In the genomic region with DNA sequence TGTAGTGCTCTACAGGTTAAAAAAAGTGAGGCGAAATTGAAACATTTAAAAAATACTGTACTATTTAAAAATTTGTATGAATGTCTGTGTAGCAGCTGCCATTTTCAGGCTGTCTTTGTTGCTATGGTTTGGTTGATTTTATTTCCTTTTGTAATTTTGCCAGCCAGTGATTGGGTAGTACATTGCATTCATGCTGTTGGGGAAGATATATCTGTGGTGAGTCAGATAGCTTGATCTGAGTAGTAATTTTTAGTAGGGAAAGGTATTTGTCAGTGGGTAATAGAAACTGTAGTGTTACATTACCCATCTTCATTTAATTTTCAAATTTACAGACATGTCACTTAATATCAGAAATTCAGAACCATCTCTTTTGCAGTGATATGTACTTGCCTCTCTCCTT, we compare ENCODE assay signal across 17 cellular contexts. TPM values are rescaled to one million over a fixed set of nuclear protein-coding genes. Genes with fewer than 3 reads are reported as not detected.
DNase-seq lines count a peak whose midpoint lies in the region; ATAC-seq, FAIRE-seq and TF ChIP-seq lines count a peak whose summit lies in the region.
"Had no signal": no experiment of that assay in that cellular context is flagged by ENCODE, and none has a peak within 500 bp of the region (broad histone marks: within the 10 kb centered on the region; RNA-seq: fewer than 3 reads in every experiment).

No MANE protein-coding gene starts in this region.

- H3K23ac ChIP-seq in neuronal stem cell (ENCODE audit: low read depth, low read length, poor library complexity) = no peak overlapping the region

- FAIRE-seq in RCC 7860 (lab: Jason Lieb, UNC) = peak; percentile 71
- FAIRE-seq: kidney had no signal

- H3K9me3 ChIP-seq in osteoblast (ENCODE audit: low read depth, low read length) (no peaks in the 10 kb centered on the region), neuronal stem cell (replicated peaks in 1 of 2; ENCODE audit: control insufficient read depth in 2 of 2, insufficient read depth in 1 of 2, low read depth in 1 of 2, low read length in 2 of 2) (no peaks in the 10 kb centered on the region)
- H3K9me3 ChIP-seq: SJSA1, stomach had no signal

- H3K27me3 ChIP-seq in osteoblast (ENCODE audit: insufficient read depth, low read length) (no peaks in the 10 kb centered on the region), neuronal stem cell (ENCODE audit: control insufficient read depth in 3 of 3, insufficient read depth in 3 of 3, low read depth in 1 of 3, low read length in 3 of 3) (peaks cover 0 to 47% (median 0%) of the 10 kb centered on the region in 3 experiments)
- H3K27me3 ChIP-seq: SJSA1, stomach had no signal

- DNase-seq in EL (peak; percentile 56), RCC 7860 (ENCODE audit: low spot score) (peak; percentile 38), epithelial cell of esophagus (ENCODE audit: low read depth) (peak; percentile 80), osteoblast (ENCODE audit: insufficient read length, low spot score, missing footprints) (peak; percentile 66), HK-2 (ENCODE audit: unreplicated experiment) (no peak), neuronal stem cell (ENCODE audit: low spot score) (no peak), GF-D8 (lab: John Stamatoyannopoulos, UW) (no peak)
- DNase-seq: cortex of kidney, foreskin melanocyte, kidney, naive B cell, NCI-H1417, stomach had no signal

- H3K4me1 ChIP-seq in osteoblast (ENCODE audit: insufficient read depth, low read length) (peaks cover 11% of the 10 kb centered on the region), neuronal stem cell (ENCODE audit: control insufficient read depth in 2 of 2, insufficient read depth in 1 of 2, low read depth in 1 of 2, low read length in 2 of 2) (no peaks in the 10 kb centered on the region)
- H3K4me1 ChIP-seq: SJSA1 had no signal

- H3K4me3 ChIP-seq in epithelial cell of esophagus (ENCODE audit: low read length) (no peak overlapping the region), osteoblast (ENCODE audit: insufficient read depth, low read length) (no peak overlapping the region), neuronal stem cell (ENCODE audit: low read length in 2 of 2) (no peak overlapping the region)
- H3K4me3 ChIP-seq: SJSA1, stomach had no signal

- H3K27ac ChIP-seq in osteoblast (ENCODE audit: low read depth, low read length) (no peak overlapping the region), neuronal stem cell (replicated peaks; ENCODE audit: low read length) (no peak overlapping the region)
- H3K27ac ChIP-seq: SJSA1, stomach had no signal

- H4K91ac ChIP-seq in neuronal stem cell (ENCODE audit: low read depth, low read length, poor library complexity) = no peak overlapping the region

- no CpG with 5 or more reads among the region's 1 CpG for WGBS in neuronal stem cell (ENCODE audit: extremely low coverage in 2 of 2, insufficient read length in 2 of 2, insufficient replicate concordance in 1 of 2), 2 donors

- no peak overlapping the region for H3K9ac ChIP-seq in neuronal stem cell (ENCODE audit: low read depth, low read length, poor library complexity)

- H2AK5ac ChIP-seq in neuronal stem cell (ENCODE audit: low read depth, low read length) = no peak overlapping the region

- H3K4me2 ChIP-seq in osteoblast (ENCODE audit: insufficient read depth, low read length) (peak overlapping the region; percentile 13), neuronal stem cell (ENCODE audit: insufficient read depth, low read length, poor library complexity, severe bottlenecking) (no peak overlapping the region)

- no peak for ATAC-seq in HG02852 (IDR thresholded peaks at IDR 0.05; ENCODE audit: unreplicated experiment)
- ATAC-seq: activated naive CD4-positive, alpha-beta T cell treated with anti-CD3 and anti-CD28 coated beads, Interleukin-2, amount 50 U/mL, for 72 hours; sciatic nerve had no signal

- H2BK12ac ChIP-seq in neuronal stem cell (ENCODE audit: low read length) = no peak overlapping the region

- H3K18ac ChIP-seq in neuronal stem cell (ENCODE audit: low read length) = no peak overlapping the region

- no peaks in the 10 kb centered on the region for H4K20me1 ChIP-seq in osteoblast (ENCODE audit: insufficient read depth, low read length)

- H2AFZ ChIP-seq in osteoblast (ENCODE audit: low read length) (no peak overlapping the region), neuronal stem cell (ENCODE audit: low read length) (no peak overlapping the region)

- H3K36me3 ChIP-seq in osteoblast (ENCODE audit: insufficient read depth, low read length) (no peaks in the 10 kb centered on the region), neuronal stem cell (replicated peaks in 1 of 2; ENCODE audit: control insufficient read depth in 2 of 2, insufficient read depth in 2 of 2, low read length in 2 of 2) (no peaks in the 10 kb centered on the region)
- H3K36me3 ChIP-seq: SJSA1, stomach had no signal

- H3K14ac ChIP-seq in neuronal stem cell (ENCODE audit: low read length) = no peak overlapping the region

- no peak overlapping the region for H2BK120ac ChIP-seq in neuronal stem cell (ENCODE audit: low read depth, low read length)

- H4K8ac ChIP-seq in neuronal stem cell (ENCODE audit: low read depth, low read length) = no peak overlapping the region

- TF ChIP-seq CTCF in epithelial cell of esophagus (IDR thresholded peaks at IDR 0.05; ENCODE audit: insufficient read depth, low read depth, low read length, missing control alignments) (no peak), osteoblast (IDR thresholded peaks at IDR 0.05; ENCODE audit: extremely low read depth, low read depth, low read length) (no peak)

- no peak overlapping the region for H2BK15ac ChIP-seq in neuronal stem cell (ENCODE audit: low read length)

- no peak overlapping the region for H3K4ac ChIP-seq in neuronal stem cell (ENCODE audit: low read length)

- no peaks in the 10 kb centered on the region for H3K79me1 ChIP-seq in neuronal stem cell (ENCODE audit: low read depth, low read length)

- no peak overlapping the region for H2BK5ac ChIP-seq in neuronal stem cell (ENCODE audit: low read length)

- H3K79me2 ChIP-seq in osteoblast (ENCODE audit: insufficient read depth, low read length) = peaks cover 6% of the 10 kb centered on the region

RNA-seq across cellular contexts. Expression of a gene that starts 15.0 kb away (rescaled TPM):
- 7.2 and 8.0 TPM in 2 replicates for total RNA-seq in osteoblast
- 0.24 TPM for polyA plus RNA-seq in neuronal stem cell (2013, experiment 1 of 2)
- polyA plus RNA-seq in neuronal stem cell (2013, experiment 2 of 2) = 0.30 TPM

Comparison
In these comparisons a context has a peak if more than half of its experiments do, and no peak if none do; other contexts are left out.
1. DNase-seq: peak in EL (single experiment), RCC 7860 (single experiment), epithelial cell of esophagus (single experiment) and osteoblast (single experiment); none in HK-2 (single experiment), neuronal stem cell (single experiment) and GF-D8 (single experiment).